Comparison of ENCODE assay signal across 1 cellular context in the genomic region with DNA sequence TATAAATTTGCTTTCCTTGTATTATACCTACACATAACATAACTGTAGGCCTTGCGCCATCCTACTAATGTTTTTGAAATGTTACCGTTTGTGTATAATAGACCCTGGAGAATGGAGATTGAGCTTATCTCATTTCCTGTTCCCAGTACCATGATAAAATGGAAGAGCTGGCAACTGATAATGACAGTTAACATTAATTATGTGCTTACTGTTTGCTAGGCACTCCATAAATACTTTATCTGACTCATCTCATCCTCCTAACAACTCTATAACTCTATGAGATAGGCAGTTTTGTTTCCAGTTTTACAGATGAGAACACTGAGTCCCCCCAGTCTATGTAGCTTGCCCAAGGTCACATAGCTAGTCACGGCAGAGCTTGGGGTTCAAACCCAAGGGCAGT.
TF ChIP-seq lines count a peak whose summit lies in the region.

No MANE protein-coding gene starts in this region.

TF ChIP-seq in IMR-90, 13 proteins besides CTCF, POLR2A, EP300 and RAD21 (continued from another document):
- TF ChIP-seq, protein P1, sequence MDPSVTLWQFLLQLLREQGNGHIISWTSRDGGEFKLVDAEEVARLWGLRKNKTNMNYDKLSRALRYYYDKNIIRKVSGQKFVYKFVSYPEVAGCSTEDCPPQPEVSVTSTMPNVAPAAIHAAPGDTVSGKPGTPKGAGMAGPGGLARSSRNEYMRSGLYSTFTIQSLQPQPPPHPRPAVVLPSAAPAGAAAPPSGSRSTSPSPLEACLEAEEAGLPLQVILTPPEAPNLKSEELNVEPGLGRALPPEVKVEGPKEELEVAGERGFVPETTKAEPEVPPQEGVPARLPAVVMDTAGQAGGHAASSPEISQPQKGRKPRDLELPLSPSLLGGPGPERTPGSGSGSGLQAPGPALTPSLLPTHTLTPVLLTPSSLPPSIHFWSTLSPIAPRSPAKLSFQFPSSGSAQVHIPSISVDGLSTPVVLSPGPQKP (IDR thresholded peaks at IDR 0.05; ENCODE audit: borderline replicate concordance, low read depth, low read length), result no peak
- TF ChIP-seq BHLHE40 (IDR thresholded peaks at IDR 0.05; ENCODE audit: low read depth, low read length), result no peak
- no peak; the same call in 1 of the 2 replicates for TF ChIP-seq CEBPB (IDR thresholded peaks at IDR 0.05; ENCODE audit: low read depth, low read length)
- TF ChIP-seq, protein P2, sequence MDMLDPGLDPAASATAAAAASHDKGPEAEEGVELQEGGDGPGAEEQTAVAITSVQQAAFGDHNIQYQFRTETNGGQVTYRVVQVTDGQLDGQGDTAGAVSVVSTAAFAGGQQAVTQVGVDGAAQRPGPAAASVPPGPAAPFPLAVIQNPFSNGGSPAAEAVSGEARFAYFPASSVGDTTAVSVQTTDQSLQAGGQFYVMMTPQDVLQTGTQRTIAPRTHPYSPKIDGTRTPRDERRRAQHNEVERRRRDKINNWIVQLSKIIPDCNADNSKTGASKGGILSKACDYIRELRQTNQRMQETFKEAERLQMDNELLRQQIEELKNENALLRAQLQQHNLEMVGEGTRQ (IDR thresholded peaks at IDR 0.05; ENCODE audit: low read depth, low read length), result no peak
